In the genomic region with DNA sequence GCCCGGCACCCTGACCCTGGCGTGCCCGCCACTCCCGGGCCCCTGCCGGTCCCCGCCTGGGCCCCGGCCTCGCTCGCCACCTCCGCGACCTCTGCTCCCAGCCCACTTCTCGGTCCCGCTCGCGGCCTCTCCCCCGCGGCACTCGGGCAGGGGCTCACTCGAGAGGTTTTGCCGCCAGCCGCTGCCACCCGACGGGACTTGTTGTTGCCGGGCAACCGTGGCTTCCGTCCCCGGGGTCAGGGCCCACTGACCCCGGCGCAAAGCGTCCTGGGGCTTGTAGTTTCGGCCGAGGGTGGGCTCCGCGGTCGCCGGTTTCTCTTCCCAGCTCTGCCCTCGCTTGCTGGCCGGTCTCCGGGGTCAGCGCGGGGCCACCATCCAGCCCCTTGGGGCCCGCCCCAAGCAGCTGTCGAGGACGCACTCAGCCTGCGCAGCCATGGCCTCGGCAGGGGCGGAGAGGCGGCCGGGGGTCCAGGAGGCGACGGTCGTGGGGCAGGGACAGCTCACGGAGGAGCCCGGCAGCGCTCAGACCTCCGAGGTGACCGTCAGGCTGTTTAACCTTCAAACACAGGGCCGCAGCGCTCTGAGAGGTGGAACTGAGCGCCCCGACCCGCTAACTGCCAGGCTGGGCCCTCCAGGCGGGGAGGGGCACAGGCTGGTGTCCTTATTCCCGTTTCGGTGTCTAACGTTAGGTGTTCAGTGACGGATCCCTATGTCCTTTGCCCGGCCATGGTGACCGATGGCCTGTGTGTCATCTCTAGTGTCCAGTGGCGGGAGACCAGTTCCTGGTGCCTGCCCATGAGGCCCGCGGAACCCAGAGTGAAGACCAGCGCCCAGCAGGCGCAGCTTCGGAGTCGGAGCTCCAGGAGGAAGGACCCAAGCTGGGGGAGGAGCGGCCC, we compare ENCODE assay signal across 7 cellular contexts. TPM values are rescaled to one million over a fixed set of nuclear protein-coding genes. Genes with fewer than 3 reads are reported as not detected.
DNase-seq lines count a peak whose midpoint lies in the region; ATAC-seq and TF ChIP-seq lines count a peak whose summit lies in the region.

A gene with protein sequence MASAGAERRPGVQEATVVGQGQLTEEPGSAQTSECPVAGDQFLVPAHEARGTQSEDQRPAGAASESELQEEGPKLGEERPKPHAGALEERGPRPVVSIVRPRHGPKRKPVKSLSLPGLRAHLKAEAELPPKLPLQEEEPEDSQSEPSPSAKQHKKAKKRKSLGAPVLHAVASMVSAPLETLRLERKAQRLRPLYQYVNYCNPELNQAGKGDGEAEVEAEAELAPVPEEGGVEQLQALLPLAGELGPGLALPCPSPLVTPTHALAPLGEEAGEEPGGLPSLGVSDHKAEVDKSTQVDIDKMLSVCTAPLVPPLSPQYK (plus strand): TSS at position 277 of the 896 bp plus-strand sequence. CDS start 157 bp downstream, at position 434.
A gene with protein sequence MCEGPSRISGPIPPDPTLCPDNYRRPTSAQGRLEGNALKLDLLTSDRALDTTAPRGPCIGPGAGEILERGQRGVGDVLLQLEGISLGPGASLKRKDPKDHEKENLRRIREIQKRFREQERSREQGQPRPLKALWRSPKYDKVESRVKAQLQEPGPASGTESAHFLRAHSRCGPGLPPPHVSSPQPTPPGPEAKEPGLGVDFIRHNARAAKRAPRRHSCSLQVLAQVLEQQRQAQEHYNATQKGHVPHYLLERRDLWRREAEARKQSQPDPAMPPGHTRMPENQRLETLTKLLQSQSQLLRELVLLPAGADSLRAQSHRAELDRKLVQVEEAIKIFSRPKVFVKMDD (minus strand): TSS at position 213 of the 896 bp plus-strand sequence. CDS start 308 bp downstream, outside the sequence.

- intact Hi-C loops in lower leg skin (cut with DNase I; ENCODE audit: low total_unique reads) = no loop called here

- peak within 1 kb of the TSS; percentile 60 for H3K4me3 ChIP-seq in lower leg skin (ENCODE audit: low read depth, poor library complexity, severe bottlenecking)

- TF ChIP-seq POLR2A in lower leg skin (IDR thresholded peaks at IDR 0.05) = no peak

- TF ChIP-seq CTCF in lower leg skin (IDR thresholded peaks at IDR 0.05) = no peak

- DNase-seq in NCI-H446 treated with DMSO at 0.1 percent for 48 hours (lab: John Stamatoyannopoulos, UW) = peak; percentile 12
- DNase-seq in activated CD4-positive, alpha-beta T cell treated with anti-CD3 and anti-CD28 coated beads, Interleukin-2, amount 50 U/mL, for 4 hours = peak; percentile 72 to 74
- peak; percentile 51 to 70 for DNase-seq in dermis microvascular lymphatic vessel endothelial cell (ENCODE audit: low read depth in 2 of 2)
- DNase-seq in lower leg skin (ENCODE audit: low spot score in 2 of 2) = peak; percentile 71 to 97
- DNase-seq in stimulated activated CD4-positive, alpha-beta T cell treated with anti-CD3 and anti-CD28 coated beads, Interleukin-4, amount 100 ng/mL, for 4 hours = peak; percentile 78 to 79

- 3 to 7% methylated on average over 17 to 56 of the region's 77 CpGs for WGBS in lower leg skin, 2 donors

- peak; percentile 62 for ATAC-seq in GM18498 (IDR thresholded peaks at IDR 0.05; ENCODE audit: unreplicated experiment)
- peak; percentile 66 for ATAC-seq in HG02885 (IDR thresholded peaks at IDR 0.05; ENCODE audit: poor library complexity, unreplicated experiment)

RNA-seq across cellular contexts. Expression of the first gene that starts in this region (rescaled TPM):
- total RNA-seq in dermis microvascular lymphatic vessel endothelial cell = 3.2 and 3.3 TPM in 2 replicates
- total RNA-seq in lower leg skin = 10 to 100 TPM in 1 of 4 donors, 1 to 10 TPM in 3; 2.2 to 10.4 (median 7.2) TPM

RNA-seq across cellular contexts. Expression of the second gene that starts in this region (rescaled TPM):
- total RNA-seq in dermis microvascular lymphatic vessel endothelial cell (11.4 and 12.9 TPM in 2 replicates), lower leg skin (10 to 100 TPM; 14.5 to 21.2 (median 17.5) TPM)

Comparison
In these comparisons a context has a peak if more than half of its experiments do, and no peak if none do; other contexts are left out.
1. Peak in every context shown above with its lines: DNase-seq, ATAC-seq and H3K4me3 ChIP-seq.
2. DNase-seq: peak in every context shown above with its lines; median percentile 84 in lower leg skin; 78 in stimulated activated CD4-positive, alpha-beta T cell treated with anti-CD3 and anti-CD28 coated beads, Interleukin-4, amount 100 ng/mL, for 4 hours; 73 in activated CD4-positive, alpha-beta T cell treated with anti-CD3 and anti-CD28 coated beads, Interleukin-2, amount 50 U/mL, for 4 hours; 60 in dermis microvascular lymphatic vessel endothelial cell; 12 in NCI-H446 treated with DMSO at 0.1 percent for 48 hours.